In genomic region chr20:46626799-46627198, GRCh38 we compare ENCODE assay signal across 18 cellular contexts. TPM values are rescaled to one million over a fixed set of nuclear protein-coding genes. Genes with fewer than 3 reads are reported as not detected.
DNase-seq lines count a peak whose midpoint lies in the region; ATAC-seq, FAIRE-seq and TF ChIP-seq lines count a peak whose summit lies in the region.
"Had no signal": no experiment of that assay in that cellular context is flagged by ENCODE, and none has a peak within 500 bp of the region (broad histone marks: within the 10 kb centered on the region; RNA-seq: fewer than 3 reads in every experiment).

No MANE protein-coding gene starts in this region.

- DNase-seq in HepG2 (ENCODE audit: low spot score): no peak
- no peak for DNase-seq in right lobe of liver
- peak; percentile 59 for DNase-seq in RWPE2 (ENCODE audit: low spot score)
- DNase-seq in kidney: no peak
- no peak for DNase-seq in NCI-H2107 (lab: John Stamatoyannopoulos, UW)
- DNase-seq: 8988T; AML-193; CD8-positive, alpha-beta memory T cell; DMS53; GF-D8; HFFc6 had no signal

- H3K36me3 ChIP-seq in HepG2 (replicated peaks in 1 of 2; ENCODE audit: control insufficient read depth in 1 of 2, insufficient read depth in 2 of 2, low read length in 2 of 2) (peaks cover 8 to 11% of the 10 kb centered on the region in 2 experiments), right lobe of liver (no peaks in the 10 kb centered on the region), RWPE2 (ENCODE audit: low read depth) (no peaks in the 10 kb centered on the region), kidney (ENCODE audit: control insufficient read depth in 1 of 2, insufficient read depth in 2 of 2, low read length in 2 of 2) (peaks cover 0 to 9% of the 10 kb centered on the region in 2 donors)
- H3K36me3 ChIP-seq: BLaER1, HAP-1 had no signal

- POLR2A ChIA-PET in HepG2 (lab: Yijun Ruan, JAX): no interaction called here

- H3K4me3 ChIP-seq in HepG2 (replicated peaks in 1 of 3; ENCODE audit: insufficient read depth in 1 of 3, low read depth in 2 of 3, low read length in 3 of 3) (no peak overlapping the region), right lobe of liver (no peak overlapping the region), RWPE2 (ENCODE audit: severe bottlenecking) (no peak overlapping the region), kidney (ENCODE audit: low read length in 2 of 2) (no peak overlapping the region)
- H3K4me3 ChIP-seq: BLaER1, HAP-1 had no signal

- peaks cover 18% of the 10 kb centered on the region for H3K9me3 ChIP-seq in HepG2 (ENCODE audit: low read length)
- no peaks in the 10 kb centered on the region for H3K9me3 ChIP-seq in right lobe of liver
- H3K9me3 ChIP-seq in RWPE2 (ENCODE audit: severe bottlenecking): peaks cover 8% of the 10 kb centered on the region
- H3K9me3 ChIP-seq in kidney (ENCODE audit: control insufficient read depth in 1 of 2, low read length in 2 of 2): peaks cover 0 to 8% of the 10 kb centered on the region in 2 donors
- H3K9me3 ChIP-seq: HAP-1 had no signal

- H3K27ac ChIP-seq in HepG2 (ENCODE audit: extremely low read length, insufficient read depth, low read length) (no peak overlapping the region), right lobe of liver (no peak overlapping the region), RWPE2 (ENCODE audit: poor library complexity, severe bottlenecking) (no peak overlapping the region), kidney (ENCODE audit: low read depth in 2 of 2, low read length in 2 of 2) (peak overlapping the region; percentile 27 to 56)
- H3K27ac ChIP-seq: BLaER1 had no signal

- H3K27me3 ChIP-seq in HepG2 (ENCODE audit: control insufficient read depth in 1 of 2, insufficient read depth in 2 of 2, low read length in 2 of 2): no peaks in the 10 kb centered on the region
- H3K27me3 ChIP-seq in right lobe of liver: no peaks in the 10 kb centered on the region
- no peaks in the 10 kb centered on the region for H3K27me3 ChIP-seq in RWPE2 (ENCODE audit: insufficient read depth, poor library complexity, severe bottlenecking)
- H3K27me3 ChIP-seq: BLaER1 had no signal

- no peak overlapping the region for H2AFZ ChIP-seq in HepG2 (ENCODE audit: low read length)

- 91% methylated on average over 4 of the region's 4 CpGs for WGBS in HepG2 (ENCODE audit: low lambda C conversion rate)
- 71% methylated on average over 4 of the region's 4 CpGs for WGBS in right lobe of liver (ENCODE audit: insufficient coverage, low coverage, low lambda C conversion rate, missing lambda C conversion rate)

- TF ChIP-seq POLR2A in HepG2 (IDR thresholded peaks at IDR 0.05; ENCODE audit: insufficient read depth in 1 of 2, low read depth in 2 of 2, low read length in 2 of 2) (no peak), right lobe of liver (IDR thresholded peaks at IDR 0.05) (no peak)

- H3K79me2 ChIP-seq in HepG2 (ENCODE audit: insufficient read depth, low read length): no peaks in the 10 kb centered on the region

- no peak for FAIRE-seq in HepG2 (lab: Jason Lieb, UNC)
- FAIRE-seq in kidney (lab: Jason Lieb, UNC): no peak
- FAIRE-seq: H1 had no signal

- no peak for TF ChIP-seq RAD21 in HepG2 (CRISPR knock-in tag; IDR thresholded peaks at IDR 0.05)

- in situ Hi-C loops in HepG2 (cut with HindIII; ENCODE audit: extremely low pct_ligation_motif_present, low pct_unique_long_range_greater_than_20kb): no loop called here

- no peaks in the 10 kb centered on the region for H4K20me1 ChIP-seq in HepG2 (ENCODE audit: insufficient read depth, low read length)
- H4K20me1 ChIP-seq: BLaER1 had no signal

- no peak for TF ChIP-seq CTCF in HepG2 (CRISPR knock-in tag; IDR thresholded peaks at IDR 0.05)
- TF ChIP-seq CTCF in right lobe of liver (IDR thresholded peaks at IDR 0.05): no peak
- no peak for TF ChIP-seq CTCF in RWPE2 (IDR thresholded peaks at IDR 0.05; ENCODE audit: poor library complexity, severe bottlenecking)
- TF ChIP-seq CTCF in kidney (IDR thresholded peaks at IDR 0.05; ENCODE audit: borderline replicate concordance, extremely low read depth, insufficient read depth): no peak

- CTCF ChIA-PET in HepG2 (lab: Yijun Ruan, JAX; ENCODE audit: low intra/inter-chr PET ratio, low total read pairs): no interaction called here

- no peak overlapping the region for H3K9ac ChIP-seq in HepG2 (ENCODE audit: insufficient read depth, low read depth, low read length)
- no peak overlapping the region for H3K9ac ChIP-seq in kidney (ENCODE audit: low read length in 2 of 2)
- H3K9ac ChIP-seq: BLaER1 had no signal

- no peak for ATAC-seq in HepG2
- no peak for ATAC-seq in right lobe of liver
- no peak for ATAC-seq in RWPE2 (ENCODE audit: low read depth)
- no peak for ATAC-seq in GM21786 (IDR thresholded peaks at IDR 0.05; ENCODE audit: unreplicated experiment)
- ATAC-seq in GM18520 (IDR thresholded peaks at IDR 0.05; ENCODE audit: unreplicated experiment): no peak

- intact Hi-C loops in HepG2 (cut with micrococcal nuclease; ENCODE audit: unreplicated experiment) (no loop called here), right lobe of liver (cut with DNase I) (no loop called here), kidney (cut with DNase I) (no loop called here)

- no TSS peak for BruUV-seq in HepG2 (replicated peaks; lab: Mats Ljungman, UMichigan)

- TF ChIP-seq EP300 in HepG2 (IDR thresholded peaks at IDR 0.05; ENCODE audit: low read depth in 2 of 2, low read length in 2 of 2): no peak; a peak in 1 of 4 replicates
- TF ChIP-seq EP300 in HepG2 (CRISPR knock-in tag; IDR thresholded peaks at IDR 0.05; ENCODE audit: borderline replicate concordance): no peak

- no peak overlapping the region for H3K4me2 ChIP-seq in HepG2 (ENCODE audit: low read depth, low read length)
- H3K4me2 ChIP-seq: BLaER1 had no signal

- H3K4me1 ChIP-seq in HepG2 (ENCODE audit: insufficient read depth, low read length) (peaks cover 59% of the 10 kb centered on the region), right lobe of liver (peaks cover 0 to 7% (median 0%) of the 10 kb centered on the region in 4 donors), RWPE2 (ENCODE audit: insufficient read depth, poor library complexity, severe bottlenecking) (no peaks in the 10 kb centered on the region), kidney (ENCODE audit: control insufficient read depth in 1 of 2, insufficient read depth in 1 of 2, low read depth in 1 of 2, low read length in 2 of 2) (peaks cover 2 to 25% of the 10 kb centered on the region in 2 donors)
- H3K4me1 ChIP-seq: BLaER1, Caco-2, HAP-1 had no signal

TF ChIP-seq in HepG2, 621 proteins besides CTCF, POLR2A, EP300 and RAD21 (continues in another document):
- TF ChIP-seq ZNF20 (CRISPR knock-in tag; IDR thresholded peaks at IDR 0.05): no peak
- TF ChIP-seq, protein P1, sequence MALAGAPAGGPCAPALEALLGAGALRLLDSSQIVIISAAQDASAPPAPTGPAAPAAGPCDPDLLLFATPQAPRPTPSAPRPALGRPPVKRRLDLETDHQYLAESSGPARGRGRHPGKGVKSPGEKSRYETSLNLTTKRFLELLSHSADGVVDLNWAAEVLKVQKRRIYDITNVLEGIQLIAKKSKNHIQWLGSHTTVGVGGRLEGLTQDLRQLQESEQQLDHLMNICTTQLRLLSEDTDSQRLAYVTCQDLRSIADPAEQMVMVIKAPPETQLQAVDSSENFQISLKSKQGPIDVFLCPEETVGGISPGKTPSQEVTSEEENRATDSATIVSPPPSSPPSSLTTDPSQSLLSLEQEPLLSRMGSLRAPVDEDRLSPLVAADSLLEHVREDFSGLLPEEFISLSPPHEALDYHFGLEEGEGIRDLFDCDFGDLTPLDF (CRISPR knock-in tag; IDR thresholded peaks at IDR 0.05): no peak
- TF ChIP-seq NFATC3 (CRISPR knock-in tag; IDR thresholded peaks at IDR 0.05): no peak
- TF ChIP-seq NR2F1 (CRISPR knock-in tag; IDR thresholded peaks at IDR 0.05): no peak

RNA-seq across cellular contexts. Expression of gene SLC13A3, which starts 24.5 kb away (rescaled TPM):
- 27.9 and 66.5 TPM in 2 replicates for total RNA-seq in HepG2 (2016; rRNA removed; fragmentation: Illumina TruSeq; extraction: Trizol)
- total RNA-seq in HepG2 (2016; cell fraction: cytosol; rRNA removed; fragmentation: Illumina TruSeq; extraction: Trizol; ENCODE audit: low read depth): 23.8 and 30.4 TPM in 2 replicates
- 29.2 and 65.4 TPM in 2 replicates for total RNA-seq in HepG2 (2016; cell fraction: insoluble cytoplasmic fraction; rRNA removed; fragmentation: Illumina TruSeq; extraction: Trizol)
- total RNA-seq in HepG2 (2016; cell fraction: membrane; rRNA removed; fragmentation: Illumina TruSeq; extraction: Trizol): 25.6 and 35.7 TPM in 2 replicates
- 59.9 and 65.1 TPM in 2 replicates for total RNA-seq in HepG2 (2016; cell fraction: nucleus; rRNA removed; fragmentation: Illumina TruSeq; extraction: Trizol)
- 63.3 and 76.0 TPM in 2 replicates for polyA plus RNA-seq in HepG2 (2011; rRNA removed)
- polyA plus RNA-seq in HepG2 (2011; cell fraction: cytosol; rRNA removed): 40.8 and 74.9 TPM in 2 replicates
- polyA plus RNA-seq in HepG2 (2011; cell fraction: nucleus; rRNA removed): 88.1 and 138 TPM in 2 replicates
- 42.2 and 59.1 TPM in 2 replicates for polyA plus RNA-seq in HepG2 (2012)
- 25.1 and 35.1 TPM in 2 replicates for polyA plus RNA-seq in HepG2 (2016; cell fraction: cytosol; fragmentation: Illumina TruSeq; extraction: Trizol; ENCODE audit: low read depth)
- 30.5 and 31.8 TPM in 2 replicates for polyA plus RNA-seq in HepG2 (2016; cell fraction: insoluble cytoplasmic fraction; fragmentation: Illumina TruSeq; extraction: Trizol; ENCODE audit: low read depth)
- polyA plus RNA-seq in HepG2 (2016; cell fraction: membrane; fragmentation: Illumina TruSeq; extraction: Trizol; ENCODE audit: low read depth): 24.6 and 30.2 TPM in 2 replicates
- 99.0 and 99.2 TPM in 2 replicates for polyA plus RNA-seq in HepG2 (2016; cell fraction: nucleus; fragmentation: Illumina TruSeq; extraction: Trizol; ENCODE audit: insufficient read depth, low read depth)
- polyA minus RNA-seq in HepG2 (2011; rRNA and poly(A)+ RNA removed; ENCODE audit: low replicate concordance): 0.42 and 193 TPM in 2 replicates
- 32.3 and 43.5 TPM in 2 replicates for polyA minus RNA-seq in HepG2 (2011; cell fraction: cytosol; rRNA and poly(A)+ RNA removed)
- polyA minus RNA-seq in HepG2 (2011; cell fraction: nucleus; rRNA and poly(A)+ RNA removed): 50.4 and 63.9 TPM in 2 replicates
- 10 to 100 TPM in 3 of 6 experiments, 1 to 10 TPM in 3; 3.7 to 14.6 (median 9.3) TPM for total RNA-seq in right lobe of liver
- total RNA-seq in kidney: 31.5 TPM
- 241 TPM for polyA plus RNA-seq in kidney (ENCODE audit: insufficient read depth, low read depth, low replicate concordance)
- total RNA-seq: HT1080 had no signal
- polyA plus RNA-seq: CD8-positive, alpha-beta memory T cell had no signal

Comparison
In these comparisons a context has a peak if more than half of its experiments do, and no peak if none do; other contexts are left out.
1. H3K27ac ChIP-seq: peak in kidney (2 of 2); none in HepG2 (single experiment), right lobe of liver (0 of 3) and RWPE2 (single experiment).